ENCODE assay signal across 20 cellular contexts in the genomic region with DNA sequence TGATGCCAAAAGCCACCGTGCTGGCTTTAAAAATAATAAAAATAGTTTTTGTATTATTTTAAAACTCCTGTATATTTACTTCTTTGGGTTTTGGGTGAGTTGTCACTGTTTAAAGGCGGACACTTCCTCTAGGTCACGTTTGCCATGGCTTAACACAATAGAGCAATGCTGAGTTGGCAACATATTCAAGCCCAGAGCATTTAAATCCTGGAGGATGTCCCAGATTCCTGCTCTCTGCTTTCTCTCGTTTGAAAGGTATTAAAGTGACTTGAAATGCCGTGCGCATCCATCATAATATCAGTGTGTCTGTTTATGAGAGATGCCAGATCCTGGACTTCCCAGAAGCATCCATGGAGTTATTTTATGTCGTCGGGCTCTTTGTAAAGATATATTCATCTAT.
"Had no signal": no experiment of that assay in that cellular context is flagged by ENCODE, and none has a peak within 500 bp of the region (broad histone marks: within the 10 kb centered on the region; RNA-seq: fewer than 3 reads in every experiment).

No MANE protein-coding gene starts in this region.

- DNase-seq: activated CD4-positive, alpha-beta T cell treated with anti-CD3 and anti-CD28 coated beads for 4 hours; activated CD8-positive, alpha-beta memory T cell treated with anti-CD3 and anti-CD28 coated beads, Interleukin-2, amount 50 U/mL, for 4 hours; activated CD8-positive, alpha-beta T cell treated with anti-CD3 and anti-CD28 coated beads, Interleukin-2, amount 10 ng/mL, durations not matched to agents 7 days and 5 days; activated effector memory CD4-positive, alpha-beta T cell treated with anti-CD3 and anti-CD28 coated beads, Interleukin-2, amount 50 U/mL, for 16 hours; brain microvascular endothelial cell; cerebellar nuclear complex; dorsolateral prefrontal cortex; foreskin fibroblast; glutamatergic neuron; kidney glomerular epithelial cell; psoas muscle; stomach; testis had no signal

- H3K27me3 ChIP-seq: brain microvascular endothelial cell, dorsolateral prefrontal cortex, esophagus muscularis mucosa, spleen, stomach, testis had no signal

- H3K27ac Mint-ChIP-seq: activated CD8-positive, alpha-beta T cell treated with anti-CD3 and anti-CD28 coated beads, Interleukin-2, amount 10 ng/mL, durations not matched to agents 7 days and 5 days; activated naive CD4-positive, alpha-beta T cell treated with anti-CD3 and anti-CD28 coated beads, Interleukin-2, amount 50 U/mL, for 72 hours; natural killer cell treated with Interleukin-12 subunit alpha and Interleukin-12 subunit beta and Interleukin-15 and Interleukin-18, amount 100 ng/mL, for 72 hours; T-helper 1 cell treated with Interleukin-12 subunit alpha and Interleukin-12 subunit beta and Interleukin-4 antibody, amounts not matched to agents 30 μg/mL and 1 μg/mL, for 36 hours had no signal

- H3K9me3 ChIP-seq: esophagus muscularis mucosa, psoas muscle, spleen, stomach, testis had no signal

- H3K27ac ChIP-seq: brain microvascular endothelial cell, esophagus muscularis mucosa, psoas muscle, spleen, stomach, testis had no signal

- H3K4me1 ChIP-seq: testis had no signal

- H3K36me3 Mint-ChIP-seq: activated naive CD4-positive, alpha-beta T cell treated with anti-CD3 and anti-CD28 coated beads, Interleukin-2, amount 50 U/mL, for 72 hours; natural killer cell treated with Interleukin-12 subunit alpha and Interleukin-12 subunit beta and Interleukin-15 and Interleukin-18, amount 100 ng/mL, for 72 hours; WTC11 had no signal

- H3K27me3 Mint-ChIP-seq: natural killer cell treated with Interleukin-12 subunit alpha and Interleukin-12 subunit beta and Interleukin-15 and Interleukin-18, amount 100 ng/mL, for 72 hours had no signal

- ATAC-seq: activated CD8-positive, alpha-beta T cell treated with anti-CD3 and anti-CD28 coated beads, Interleukin-2, amount 10 ng/mL, durations not matched to agents 7 days and 5 days; activated naive CD4-positive, alpha-beta T cell treated with anti-CD3 and anti-CD28 coated beads, Interleukin-2, amount 50 U/mL, for 72 hours; natural killer cell treated with Interleukin-12 subunit alpha and Interleukin-12 subunit beta and Interleukin-15 and Interleukin-18, amount 100 ng/mL, for 72 hours; psoas muscle; sciatic nerve; WTC11 had no signal

- H3K9me3 Mint-ChIP-seq: activated naive CD4-positive, alpha-beta T cell treated with anti-CD3 and anti-CD28 coated beads, Interleukin-2, amount 50 U/mL, for 72 hours; natural killer cell treated with Interleukin-12 subunit alpha and Interleukin-12 subunit beta and Interleukin-15 and Interleukin-18, amount 100 ng/mL, for 72 hours; T-helper 1 cell treated with Interleukin-12 subunit alpha and Interleukin-12 subunit beta and Interleukin-4 antibody, amounts not matched to agents 30 μg/mL and 1 μg/mL, for 36 hours; WTC11 had no signal

- H3K4me3 Mint-ChIP-seq: activated CD8-positive, alpha-beta T cell treated with anti-CD3 and anti-CD28 coated beads, Interleukin-2, amount 10 ng/mL, durations not matched to agents 7 days and 5 days; natural killer cell treated with Interleukin-12 subunit alpha and Interleukin-12 subunit beta and Interleukin-15 and Interleukin-18, amount 100 ng/mL, for 72 hours; T-helper 1 cell treated with Interleukin-12 subunit alpha and Interleukin-12 subunit beta and Interleukin-4 antibody, amounts not matched to agents 30 μg/mL and 1 μg/mL, for 36 hours; WTC11 had no signal

- H3K4me3 ChIP-seq: dorsolateral prefrontal cortex, esophagus muscularis mucosa, psoas muscle, spleen, stomach, testis had no signal

- H3K36me3 ChIP-seq: brain microvascular endothelial cell had no signal
